In the genomic region with DNA sequence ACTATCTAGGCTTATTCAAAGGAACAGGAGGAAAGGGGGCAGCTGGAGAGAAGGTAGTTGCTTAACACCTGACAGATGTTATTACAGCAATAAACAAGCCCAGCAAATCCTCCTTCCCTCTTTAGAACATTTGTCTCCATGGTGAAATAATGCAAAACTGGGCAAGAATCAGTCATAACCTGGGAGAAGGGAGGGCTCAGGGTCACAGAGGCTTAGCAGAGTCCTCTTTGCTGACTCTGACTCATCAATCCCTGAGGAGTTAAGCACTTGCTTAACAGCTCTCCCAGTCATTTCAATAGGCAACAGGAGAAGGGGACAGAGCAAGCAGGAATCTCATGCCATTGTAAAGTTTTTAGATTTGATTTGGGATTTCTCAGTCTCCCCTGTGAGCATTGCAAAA, we compare ENCODE assay signal across 9 cellular contexts.
DNase-seq lines count a peak whose midpoint lies in the region; TF ChIP-seq lines count a peak whose summit lies in the region.
"Had no signal": no experiment of that assay in that cellular context is flagged by ENCODE, and none has a peak within 500 bp of the region (broad histone marks: within the 10 kb centered on the region; RNA-seq: fewer than 3 reads in every experiment).

No MANE protein-coding gene starts in this region.

- no peaks in the 10 kb centered on the region for H3K9me3 Mint-ChIP-seq in nephron progenitor cell

- H3K4me1 ChIP-seq in Loucy (ENCODE audit: insufficient read depth, low read length, poor library complexity, severe bottlenecking) (peaks cover 16% of the 10 kb centered on the region), breast epithelium (no peaks in the 10 kb centered on the region)

- no peaks in the 10 kb centered on the region for H3K9me3 ChIP-seq in Loucy (ENCODE audit: insufficient read depth, low read depth, low read length)
- no peaks in the 10 kb centered on the region for H3K9me3 ChIP-seq in breast epithelium

- no peak overlapping the region for H3K4me3 Mint-ChIP-seq in nephron progenitor cell

- H3K27me3 Mint-ChIP-seq in nephron progenitor cell (ENCODE audit: low read depth, poor library complexity), result no peaks in the 10 kb centered on the region

- no peak for TF ChIP-seq CTCF in Loucy (conservative IDR thresholded peaks at IDR 0.05; ENCODE audit: low read length)
- no peak for TF ChIP-seq CTCF in breast epithelium (IDR thresholded peaks at IDR 0.05)
- TF ChIP-seq CTCF in nephron progenitor cell (IDR thresholded peaks at IDR 0.05), result no peak

- no peak overlapping the region for H3K4me3 ChIP-seq in Loucy (ENCODE audit: low read length, poor library complexity, severe bottlenecking)
- no peak overlapping the region for H3K4me3 ChIP-seq in breast epithelium

- H3K27me3 ChIP-seq in Loucy (ENCODE audit: insufficient read depth, low read length, poor library complexity, severe bottlenecking) (no peaks in the 10 kb centered on the region), breast epithelium (no peaks in the 10 kb centered on the region)

- H3K9me2 ChIP-seq in Loucy (replicated peaks; ENCODE audit: low read depth, low read length), result no peaks in the 10 kb centered on the region

- DNase-seq in A172 (ENCODE audit: low spot score), result peak; percentile 80
- no peak for DNase-seq in breast epithelium (ENCODE audit: low spot score in 2 of 2)
- DNase-seq in kidney glomerular epithelial cell (lab: John Stamatoyannopoulos, UW), result peak; percentile 80
- DNase-seq in activated naive CD4-positive, alpha-beta T cell (lab: John Stamatoyannopoulos, UW), result no peak
- DNase-seq in hepatic stellate cell (ENCODE audit: low spot score), result no peak
- DNase-seq in T-helper 1 cell, result no peak
- DNase-seq in nephron progenitor cell, result no peak
- DNase-seq: retina had no signal

- H4K20me1 ChIP-seq in Loucy (ENCODE audit: insufficient read depth, low read length, poor library complexity, severe bottlenecking), result no peaks in the 10 kb centered on the region

- peak overlapping the region; percentile 15 for H3K4me2 ChIP-seq in Loucy (ENCODE audit: low read depth, low read length, poor library complexity, severe bottlenecking)

- H2AFZ ChIP-seq in Loucy (ENCODE audit: low read length), result peak overlapping the region; percentile 41; the same call in 1 of the 2 replicates

- intact Hi-C loops in breast epithelium (cut with DNase I; ENCODE audit: low total_unique reads), result no loop called here

- H3K79me2 ChIP-seq in Loucy (ENCODE audit: insufficient read depth, low read length), result peaks cover 9% of the 10 kb centered on the region; the same call in 1 of the 2 replicates

- TF ChIP-seq POLR2A in breast epithelium (IDR thresholded peaks at IDR 0.05), result no peak

- H3K4me1 Mint-ChIP-seq in nephron progenitor cell, result peaks cover 6% of the 10 kb centered on the region

- peak overlapping the region; percentile 66 to 80 for H3K27ac ChIP-seq in breast epithelium

- H3K27ac Mint-ChIP-seq in nephron progenitor cell, result no peak overlapping the region

- no peaks in the 10 kb centered on the region for H3K36me3 ChIP-seq in Loucy (ENCODE audit: insufficient read depth, low read length)
- H3K36me3 ChIP-seq in breast epithelium, result no peaks in the 10 kb centered on the region

- H3F3A ChIP-seq in Loucy (ENCODE audit: low read depth), result no peaks in the 10 kb centered on the region

- no peak overlapping the region for H3K9ac ChIP-seq in Loucy (ENCODE audit: low read depth, low read length, poor library complexity, severe bottlenecking)

- no peaks in the 10 kb centered on the region for H3K36me3 Mint-ChIP-seq in nephron progenitor cell (ENCODE audit: low read depth)

Comparison
In these comparisons a context has a peak if more than half of its experiments do, and no peak if none do; other contexts are left out.
1. DNase-seq: peak in A172 (single experiment) and kidney glomerular epithelial cell (single experiment); none in breast epithelium (0 of 2), activated naive CD4-positive, alpha-beta T cell (0 of 4), hepatic stellate cell (single experiment), T-helper 1 cell (0 of 5) and nephron progenitor cell (single experiment).